20 cellular contexts compared by ENCODE assay signal in genomic region chr11:121500717-121501116, GRCh38.
"Had no signal": no experiment of that assay in that cellular context is flagged by ENCODE, and none has a peak within 500 bp of the region (broad histone marks: within the 10 kb centered on the region; RNA-seq: fewer than 3 reads in every experiment).

No MANE protein-coding gene starts in this region.

- H3K27ac Mint-ChIP-seq: stimulated activated naive B cell treated with anti-CD40 and anti-IgM and Interleukin-4, amounts not matched to agents 10 μg/mL and 1 μg/mL and 100 μg/mL, for 72 hours had no signal

- DNase-seq: effector memory CD4-positive, alpha-beta T cell; heart left ventricle; hippocampal formation; mammary epithelial cell; naive thymus-derived CD4-positive, alpha-beta T cell; nucleus accumbens; ovary; sigmoid colon; stimulated activated CD4-positive, alpha-beta T cell treated with anti-CD3 and anti-CD28 coated beads, Interleukin-2, amount 100 ng/mL, for 24 hours; stimulated activated CD4-positive, alpha-beta T cell treated with anti-CD3 and anti-CD28 coated beads, Interleukin-4, amount 100 ng/mL, for 4 hours; stimulated activated naive B cell treated with anti-CD40 and anti-IgM and Interleukin-4, amounts not matched to agents 10 μg/mL and 1 μg/mL and 100 μg/mL, for 72 hours; tibial artery; upper lobe of left lung had no signal

- H3K27me3 Mint-ChIP-seq: naive thymus-derived CD4-positive, alpha-beta T cell; stimulated activated naive B cell treated with anti-CD40 and anti-IgM and Interleukin-4, amounts not matched to agents 10 μg/mL and 1 μg/mL and 100 μg/mL, for 72 hours had no signal

- H3K4me3 ChIP-seq: heart left ventricle, ovary, right atrium auricular region, sigmoid colon, skin epidermis, suprapubic skin, tibial artery, upper lobe of left lung, vagina had no signal

- ATAC-seq: esophagus mucosa; heart left ventricle; left lobe of liver; naive thymus-derived CD4-positive, alpha-beta T cell; stimulated activated naive B cell treated with anti-CD40 and anti-IgM and Interleukin-4, amounts not matched to agents 10 μg/mL and 1 μg/mL and 100 μg/mL, for 72 hours had no signal

- H3K9me3 ChIP-seq: ovary, sigmoid colon, suprapubic skin, vagina had no signal

- H3K4me1 ChIP-seq: right atrium auricular region, sigmoid colon, suprapubic skin, tibial artery, vagina had no signal

- H3K36me3 ChIP-seq: ovary, right atrium auricular region, suprapubic skin had no signal

- H3K27ac ChIP-seq: heart left ventricle, ovary, right atrium auricular region, sigmoid colon, skin epidermis, suprapubic skin, tibial artery, upper lobe of left lung, vagina had no signal

- H3K4me3 Mint-ChIP-seq: neural crest cell; stimulated activated naive B cell treated with anti-CD40 and anti-IgM and Interleukin-4, amounts not matched to agents 10 μg/mL and 1 μg/mL and 100 μg/mL, for 72 hours had no signal
